ENCODE assay signal across 25 cellular contexts in the genomic region with DNA sequence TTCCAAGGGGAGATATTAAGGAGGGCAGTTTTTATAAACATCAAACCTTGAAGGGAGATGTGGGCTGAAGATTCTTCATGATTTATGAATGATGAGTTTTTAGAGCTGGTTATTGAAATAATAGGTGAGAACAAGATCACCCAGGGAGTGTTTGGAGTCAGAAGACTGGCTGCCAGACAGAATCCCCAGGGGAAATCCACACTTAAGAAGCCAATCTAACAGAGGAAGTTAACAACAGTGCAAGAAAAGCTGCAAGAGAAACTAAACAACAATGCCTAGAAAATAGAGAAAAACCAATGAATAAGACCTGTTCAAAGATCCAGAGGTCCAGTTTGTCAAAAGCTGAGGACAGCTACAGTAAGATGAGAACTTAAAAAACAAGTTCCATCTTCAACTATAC.
A peak's percentile ranks its signal among the peaks of the same experiment; 100 is the strongest.
DNase-seq lines count a peak whose midpoint lies in the region; ATAC-seq and TF ChIP-seq lines count a peak whose summit lies in the region.
"Had no signal": no experiment of that assay in that cellular context is flagged by ENCODE, and none has a peak within 500 bp of the region (broad histone marks: within the 10 kb centered on the region; RNA-seq: fewer than 3 reads in every experiment).

No MANE protein-coding gene starts in this region.

- no peaks in the 10 kb centered on the region for H3K4me1 ChIP-seq in Loucy (ENCODE audit: insufficient read depth, low read length, poor library complexity, severe bottlenecking)
- H3K4me1 ChIP-seq in Peyer's patch: no peaks in the 10 kb centered on the region
- H3K4me1 ChIP-seq: vagina had no signal

- H3K4me1 Mint-ChIP-seq in stimulated activated naive CD8-positive, alpha-beta T cell treated with anti-CD3 and anti-CD28 coated beads, Interleukin-15, amount 100 ng/mL, for 72 hours: peaks cover 10% of the 10 kb centered on the region
- H3K4me1 Mint-ChIP-seq: activated B cell treated with CpG ODN at 0.5 μM for 24 hours; activated CD4-positive, alpha-beta memory T cell treated with anti-CD3 and anti-CD28 coated beads, Interleukin-2, amount 10 ng/mL, durations not matched to agents 7 days and 5 days had no signal

- H4K20me1 ChIP-seq in Loucy (ENCODE audit: insufficient read depth, low read length, poor library complexity, severe bottlenecking): no peaks in the 10 kb centered on the region

- H3K4me3 Mint-ChIP-seq in stimulated activated naive CD8-positive, alpha-beta T cell treated with anti-CD3 and anti-CD28 coated beads, Interleukin-15, amount 100 ng/mL, for 72 hours: no peak overlapping the region
- H3K4me3 Mint-ChIP-seq: activated B cell treated with CpG ODN at 0.5 μM for 24 hours; activated CD4-positive, alpha-beta memory T cell treated with anti-CD3 and anti-CD28 coated beads, Interleukin-2, amount 10 ng/mL, durations not matched to agents 7 days and 5 days; CD8-positive, alpha-beta T cell; HFFc6 had no signal

- no peak overlapping the region for H3K9ac ChIP-seq in Loucy (ENCODE audit: low read depth, low read length, poor library complexity, severe bottlenecking)

- DNase-seq in GM12865 (ENCODE audit: low read depth) (peak; percentile 57), fibroblast of pulmonary artery (ENCODE audit: low read depth) (peak; percentile 6), KG1 (lab: John Stamatoyannopoulos, UW) (no peak), Peyer's patch (no peak), midbrain (lab: John Stamatoyannopoulos, UW) (no peak)
- no peak for DNase-seq in stimulated activated naive CD8-positive, alpha-beta T cell treated with anti-CD3 and anti-CD28 coated beads, Interleukin-15, amount 100 ng/mL, for 72 hours
- DNase-seq: activated B cell treated with CpG ODN at 0.5 μM for 24 hours; activated CD4-positive, alpha-beta memory T cell treated with anti-CD3 and anti-CD28 coated beads, Interleukin-2, amount 10 ng/mL, durations not matched to agents 7 days and 5 days; activated naive CD4-positive, alpha-beta T cell treated with Interleukin-2 at 50 U/mL for 16 hours; activated T-cell treated with anti-CD3 and anti-CD28 coated beads, Interleukin-2, amount 50 U/mL, for 1 hour; anterior cingulate cortex; CD8-positive, alpha-beta T cell; DMS79 treated with DMSO at 0.1 percent for 48 hours; effector CD4-positive, alpha-beta T cell; HFFc6; left ventricle myocardium superior; NCI-H1417; stimulated activated CD4-positive, alpha-beta T cell treated with anti-CD3 and anti-CD28 coated beads, Interleukin-12 subunit alpha, Interleukin-12 subunit beta, amount 100 ng/mL, for 4 hours; stimulated activated CD8-positive, alpha-beta memory T cell treated with anti-CD3 and anti-CD28 coated beads, Interleukin-4, amount 100 ng/mL, for 48 hours; substantia nigra had no signal

- H2AFZ ChIP-seq in Loucy (ENCODE audit: low read length): peak overlapping the region; percentile 52; the same call in 1 of the 2 replicates

- no peak overlapping the region for H3K27ac Mint-ChIP-seq in stimulated activated naive CD8-positive, alpha-beta T cell treated with anti-CD3 and anti-CD28 coated beads, Interleukin-15, amount 100 ng/mL, for 72 hours
- H3K27ac Mint-ChIP-seq: activated B cell treated with CpG ODN at 0.5 μM for 24 hours; activated CD4-positive, alpha-beta memory T cell treated with anti-CD3 and anti-CD28 coated beads, Interleukin-2, amount 10 ng/mL, durations not matched to agents 7 days and 5 days; CD8-positive, alpha-beta T cell; HFFc6 had no signal

- no peak overlapping the region for H3K27ac ChIP-seq in Peyer's patch
- H3K27ac ChIP-seq: SK-N-MC, vagina had no signal

- H3K79me2 ChIP-seq in Loucy (ENCODE audit: insufficient read depth, low read length): no peaks in the 10 kb centered on the region

- H3K27me3 ChIP-seq in Loucy (ENCODE audit: insufficient read depth, low read length, poor library complexity, severe bottlenecking): no peaks in the 10 kb centered on the region
- no peaks in the 10 kb centered on the region for H3K27me3 ChIP-seq in Peyer's patch
- H3K27me3 ChIP-seq: vagina had no signal

- H3K4me2 ChIP-seq in Loucy (ENCODE audit: low read depth, low read length, poor library complexity, severe bottlenecking): no peak overlapping the region

- no peak for TF ChIP-seq CTCF in GM12865 (IDR thresholded peaks at IDR 0.05; ENCODE audit: insufficient read depth, low read depth, low read length, missing control alignments)
- no peak for TF ChIP-seq CTCF in Loucy (conservative IDR thresholded peaks at IDR 0.05; ENCODE audit: low read length)
- no peak for TF ChIP-seq CTCF in fibroblast of pulmonary artery (IDR thresholded peaks at IDR 0.05; ENCODE audit: low read length, missing control alignments)
- no peak for TF ChIP-seq CTCF in Peyer's patch (IDR thresholded peaks at IDR 0.05)

- H3K4me3 ChIP-seq in GM12865 (ENCODE audit: low read depth, low read length): no peak overlapping the region
- no peak overlapping the region for H3K4me3 ChIP-seq in Loucy (ENCODE audit: low read length, poor library complexity, severe bottlenecking)
- H3K4me3 ChIP-seq in fibroblast of pulmonary artery (replicated peaks; ENCODE audit: low read depth, low read length): no peak overlapping the region
- H3K4me3 ChIP-seq in Peyer's patch: no peak overlapping the region
- H3K4me3 ChIP-seq: SK-N-MC, vagina had no signal

- H3K27me3 Mint-ChIP-seq in stimulated activated naive CD8-positive, alpha-beta T cell treated with anti-CD3 and anti-CD28 coated beads, Interleukin-15, amount 100 ng/mL, for 72 hours: peaks cover 11% of the 10 kb centered on the region
- H3K27me3 Mint-ChIP-seq: activated B cell treated with CpG ODN at 0.5 μM for 24 hours had no signal

- ATAC-seq in GM21529 (IDR thresholded peaks at IDR 0.05; ENCODE audit: unreplicated experiment): peak; percentile 64
- ATAC-seq in stimulated activated naive CD8-positive, alpha-beta T cell treated with anti-CD3 and anti-CD28 coated beads, Interleukin-15, amount 100 ng/mL, for 72 hours: no peak
- ATAC-seq: CD8-positive, alpha-beta T cell; esophagus mucosa; left ventricle myocardium superior had no signal

- H3K36me3 ChIP-seq in Loucy (ENCODE audit: insufficient read depth, low read length) (no peaks in the 10 kb centered on the region), Peyer's patch (no peaks in the 10 kb centered on the region)
- H3K36me3 ChIP-seq: vagina had no signal

- H3K9me2 ChIP-seq in Loucy (replicated peaks; ENCODE audit: low read depth, low read length): no peaks in the 10 kb centered on the region

- H3K9me3 Mint-ChIP-seq in stimulated activated naive CD8-positive, alpha-beta T cell treated with anti-CD3 and anti-CD28 coated beads, Interleukin-15, amount 100 ng/mL, for 72 hours: no peaks in the 10 kb centered on the region
- H3K9me3 Mint-ChIP-seq: activated B cell treated with CpG ODN at 0.5 μM for 24 hours; activated CD4-positive, alpha-beta memory T cell treated with anti-CD3 and anti-CD28 coated beads, Interleukin-2, amount 10 ng/mL, durations not matched to agents 7 days and 5 days; CD8-positive, alpha-beta T cell; HFFc6 had no signal

- no peaks in the 10 kb centered on the region for H3F3A ChIP-seq in Loucy (ENCODE audit: low read depth)

- no peaks in the 10 kb centered on the region for H3K9me3 ChIP-seq in Loucy (ENCODE audit: insufficient read depth, low read depth, low read length)
- no peaks in the 10 kb centered on the region for H3K9me3 ChIP-seq in Peyer's patch
- H3K9me3 ChIP-seq: vagina had no signal

- no peak for TF ChIP-seq POLR2A in Peyer's patch (IDR thresholded peaks at IDR 0.05)

Comparison
In these comparisons a context has a peak if more than half of its experiments do, and no peak if none do; other contexts are left out.
1. DNase-seq: peak in GM12865 (single experiment) and fibroblast of pulmonary artery (single experiment); none in stimulated activated naive CD8-positive, alpha-beta T cell treated with anti-CD3 and anti-CD28 coated beads, Interleukin-15, amount 100 ng/mL, for 72 hours (0 of 2), KG1 (single experiment), Peyer's patch (0 of 3) and midbrain (single experiment).